Comparison of ENCODE assay signal across 10 cellular contexts in genomic region chr19:5927439-5927821, GRCh38. TPM values are rescaled to one million over a fixed set of nuclear protein-coding genes. Genes with fewer than 3 reads are reported as not detected.
DNase-seq lines count a peak whose midpoint lies in the region; ATAC-seq and TF ChIP-seq lines count a peak whose summit lies in the region.
"Had no signal": no experiment of that assay in that cellular context is flagged by ENCODE, and none has a peak within 500 bp of the region (broad histone marks: within the 10 kb centered on the region; RNA-seq: fewer than 3 reads in every experiment).

No MANE protein-coding gene starts in this region.

- H3K27ac ChIP-seq in hepatocyte: peak overlapping the region; percentile 80
- H3K27ac ChIP-seq in suprapubic skin: peak overlapping the region; percentile 55

- TF ChIP-seq CTCF in hepatocyte (IDR thresholded peaks at IDR 0.05; ENCODE audit: poor library complexity) (no peak), suprapubic skin (IDR thresholded peaks at IDR 0.05) (no peak)

- H3K4me1 ChIP-seq in hepatocyte (ENCODE audit: insufficient read depth) (peaks cover 27% of the 10 kb centered on the region), suprapubic skin (peaks cover 20% of the 10 kb centered on the region)

- 90% methylated on average over 8 of the region's 8 CpGs for WGBS in hepatocyte (ENCODE audit: low lambda C conversion rate, missing lambda C conversion rate)
- 87% methylated on average over 7 of the region's 8 CpGs for WGBS in suprapubic skin

- H3K27me3 ChIP-seq in hepatocyte (no peaks in the 10 kb centered on the region), suprapubic skin (no peaks in the 10 kb centered on the region)

- no peak overlapping the region for H3K4me2 ChIP-seq in hepatocyte

- no peak overlapping the region for H3K4me3 ChIP-seq in hepatocyte
- no peak overlapping the region for H3K4me3 ChIP-seq in suprapubic skin

- TF ChIP-seq POLR2A in suprapubic skin (IDR thresholded peaks at IDR 0.05): no peak

- H3K9me3 ChIP-seq in hepatocyte (ENCODE audit: low read depth): no peaks in the 10 kb centered on the region
- H3K9me3 ChIP-seq in suprapubic skin: no peaks in the 10 kb centered on the region

- peak; percentile 72 for ATAC-seq in GM19043 (IDR thresholded peaks at IDR 0.05; ENCODE audit: low read depth, unreplicated experiment)
- ATAC-seq in HG03095 (IDR thresholded peaks at IDR 0.05; ENCODE audit: unreplicated experiment): peak; percentile 71
- no peak for ATAC-seq in HG02759 (IDR thresholded peaks at IDR 0.05; ENCODE audit: unreplicated experiment)
- no peak for ATAC-seq in GM19467 (IDR thresholded peaks at IDR 0.05; ENCODE audit: unreplicated experiment)

- no peaks in the 10 kb centered on the region for H4K20me1 ChIP-seq in hepatocyte (ENCODE audit: insufficient read depth, poor library complexity, severe bottlenecking)

- TF ChIP-seq EP300 in suprapubic skin (IDR thresholded peaks at IDR 0.05): no peak

- no peaks in the 10 kb centered on the region for H3K79me2 ChIP-seq in hepatocyte

- DNase-seq in hepatocyte (ENCODE audit: low spot score) (no peak), suprapubic skin (ENCODE audit: low spot score in 2 of 2) (no peak), HUDEP-2 (lab: John Stamatoyannopoulos, UW; ENCODE audit: unreplicated experiment in 76 of 76) (no peak)
- DNase-seq: activated T-cell treated with anti-CD3 and anti-CD28 coated beads, Interleukin-2, amount 50 U/mL, for 1 hour; CD4-positive, alpha-beta memory T cell; NCI-H510A treated with DMSO at 0.1 percent for 48 hours had no signal

- no peak overlapping the region for H2AFZ ChIP-seq in hepatocyte

- no peaks in the 10 kb centered on the region for H3K9me2 ChIP-seq in hepatocyte (replicated peaks; ENCODE audit: insufficient read depth)

- H3K36me3 ChIP-seq in hepatocyte (replicated peaks; ENCODE audit: insufficient read depth, low read depth): no peaks in the 10 kb centered on the region
- peaks cover 99% of the 10 kb centered on the region for H3K36me3 ChIP-seq in suprapubic skin

RNA-seq across cellular contexts. Expression of gene CAPS, which starts 13.4 kb away (rescaled TPM):
- total RNA-seq in hepatocyte: 7.5 and 15.5 TPM in 2 replicates
- 17.8 and 23.1 TPM in 2 replicates for polyA plus RNA-seq in hepatocyte
- 10 to 100 TPM in 2 of 4 donors, 1 to 10 TPM in 2; 7.2 to 36.5 (median 10.0) TPM for total RNA-seq in suprapubic skin

RNA-seq across cellular contexts. Expression of gene VMAC, which starts 22.8 kb away (rescaled TPM):
- total RNA-seq in hepatocyte (4.3 and 5.9 TPM in 2 replicates), suprapubic skin (10 to 100 TPM in 2 of 4 donors, 1 to 10 TPM in 2; 7.4 to 15.4 (median 12.0) TPM)
- polyA plus RNA-seq in hepatocyte: 3.1 and 4.5 TPM in 2 replicates

RNA-seq across cellular contexts. Expression of gene NDUFA11, which starts 23.8 kb away (rescaled TPM):
- total RNA-seq in hepatocyte (158 and 171 TPM in 2 replicates), suprapubic skin (100 to 1,000 TPM in 3 of 4 donors, 10 to 100 TPM in 1; 80.9 to 245 (median 174) TPM)
- polyA plus RNA-seq in hepatocyte: 437 and 441 TPM in 2 replicates

RNA-seq across cellular contexts. Expression of gene RANBP3, which starts 50.5 kb away (rescaled TPM):
- total RNA-seq in hepatocyte (51.0 and 78.1 TPM in 2 replicates), suprapubic skin (10 to 100 TPM; 55.6 to 85.0 (median 78.0) TPM)
- 10.4 and 16.4 TPM in 2 replicates for polyA plus RNA-seq in hepatocyte

RNA-seq across cellular contexts. Expression of gene FUT5, which starts 57.1 kb away (rescaled TPM):
- total RNA-seq in hepatocyte (not detected in 2 replicates), suprapubic skin (under 1 TPM in 1 of 4 donors, not detected in 3; 0.23 TPM)
- not detected in 2 replicates for polyA plus RNA-seq in hepatocyte
- polyA plus RNA-seq: CD4-positive, alpha-beta memory T cell had no signal

Comparison
In these comparisons a context has a peak if more than half of its experiments do, and no peak if none do; other contexts are left out.
1. ATAC-seq: peak in GM19043 (single experiment) and HG03095 (single experiment); none in HG02759 (single experiment) and GM19467 (single experiment).